8 cellular contexts compared by ENCODE assay signal in the genomic region with DNA sequence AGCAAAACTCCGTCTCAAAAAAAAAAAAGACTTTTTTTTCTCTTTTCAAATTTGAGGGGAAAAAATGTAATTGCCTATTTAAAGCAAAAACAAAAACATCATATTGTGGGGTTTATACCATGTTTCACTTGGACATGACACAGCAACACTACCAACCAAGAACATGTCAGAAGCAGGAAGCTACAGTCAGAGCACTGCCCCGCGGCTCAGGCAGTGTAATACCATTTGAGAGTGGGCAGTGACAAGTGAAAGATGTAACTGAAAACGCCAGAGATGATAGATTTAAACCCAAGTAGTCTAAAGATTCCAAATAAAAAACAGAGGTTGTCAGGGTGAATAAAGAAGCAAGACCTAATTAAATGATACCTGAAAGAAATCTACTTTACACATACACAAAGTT.
DNase-seq lines count a peak whose midpoint lies in the region; ATAC-seq and TF ChIP-seq lines count a peak whose summit lies in the region.
"Not testable (repeated sequence)": the region's sequence is repeated elsewhere in the genome, so short reads cannot be mapped to it uniquely, and the experiment has no call there.

No MANE protein-coding gene starts in this region.

- not testable (repeated sequence) for H3K36me3 Mint-ChIP-seq in activated CD4-positive, alpha-beta T cell treated with anti-CD3 and anti-CD28 coated beads for 36 hours (ENCODE audit: low read depth)

- intact Hi-C loops in activated CD4-positive, alpha-beta T cell treated with anti-CD3 and anti-CD28 coated beads for 36 hours (cut with DNase I, micrococcal nuclease); upper lobe of right lung (cut with DNase I): not testable (repeated sequence)

- H3K36me3 ChIP-seq in upper lobe of right lung = not testable (repeated sequence)

- not testable (repeated sequence) for H3K4me3 ChIP-seq in upper lobe of right lung

- not testable (repeated sequence) for H3K4me1 ChIP-seq in upper lobe of right lung

- H3K4me3 Mint-ChIP-seq in activated CD4-positive, alpha-beta T cell treated with anti-CD3 and anti-CD28 coated beads for 36 hours = not testable (repeated sequence)

- not testable (repeated sequence) for H3K9me3 Mint-ChIP-seq in activated CD4-positive, alpha-beta T cell treated with anti-CD3 and anti-CD28 coated beads for 36 hours (ENCODE audit: low read depth)

- peak; percentile 59 for ATAC-seq in GM18502 (IDR thresholded peaks at IDR 0.05; ENCODE audit: poor library complexity, unreplicated experiment)
- peak; percentile 69 for ATAC-seq in GM18907 (IDR thresholded peaks at IDR 0.05; ENCODE audit: unreplicated experiment)
- ATAC-seq in GM21390 (IDR thresholded peaks at IDR 0.05; ENCODE audit: unreplicated experiment) = peak; percentile 77
- peak; percentile 61 for ATAC-seq in GM21723 (IDR thresholded peaks at IDR 0.05; ENCODE audit: unreplicated experiment)
- peak; percentile 77 for ATAC-seq in HG02759 (IDR thresholded peaks at IDR 0.05; ENCODE audit: unreplicated experiment)
- peak; percentile 60 for ATAC-seq in HG03378 (IDR thresholded peaks at IDR 0.05; ENCODE audit: unreplicated experiment)
- ATAC-seq in activated CD4-positive, alpha-beta T cell treated with anti-CD3 and anti-CD28 coated beads for 36 hours = peak; percentile 51
- peak; percentile 16 for ATAC-seq in upper lobe of right lung

- not testable (repeated sequence) for H3K27me3 Mint-ChIP-seq in activated CD4-positive, alpha-beta T cell treated with anti-CD3 and anti-CD28 coated beads for 36 hours

- POLR2A ChIA-PET in activated CD4-positive, alpha-beta T cell treated with anti-CD3 and anti-CD28 coated beads for 36 hours (lab: Charles Lee) = not testable (repeated sequence)

- not testable (repeated sequence) for H3K9me3 ChIP-seq in upper lobe of right lung

- not testable (repeated sequence) for H3K4me1 Mint-ChIP-seq in activated CD4-positive, alpha-beta T cell treated with anti-CD3 and anti-CD28 coated beads for 36 hours

- not testable (repeated sequence) for H3K27ac ChIP-seq in upper lobe of right lung

- CTCF ChIA-PET in activated CD4-positive, alpha-beta T cell treated with anti-CD3 and anti-CD28 coated beads for 36 hours (lab: Charles Lee) = not testable (repeated sequence)

- TF ChIP-seq CTCF in upper lobe of right lung (IDR thresholded peaks at IDR 0.05) = not testable (repeated sequence)

- not testable (repeated sequence) for H3K27me3 ChIP-seq in upper lobe of right lung

- not testable (repeated sequence) for DNase-seq in activated CD4-positive, alpha-beta T cell treated with anti-CD3 and anti-CD28 coated beads for 36 hours; upper lobe of right lung

- H3K27ac Mint-ChIP-seq in activated CD4-positive, alpha-beta T cell treated with anti-CD3 and anti-CD28 coated beads for 36 hours = not testable (repeated sequence)

Comparison
In these comparisons a context has a peak if more than half of its experiments do, and no peak if none do; other contexts are left out.
1. ATAC-seq: peak in every context shown above with its lines; median percentile 77 in GM21390; 77 in HG02759; 69 in GM18907; 61 in GM21723; 60 in HG03378; 59 in GM18502; 51 in activated CD4-positive, alpha-beta T cell treated with anti-CD3 and anti-CD28 coated beads for 36 hours; 16 in upper lobe of right lung.